Comparison of ENCODE assay signal across 1 cellular context in genomic region chr6:109879521-109879920, GRCh38.
TF ChIP-seq lines count a peak whose summit lies in the region.

No MANE protein-coding gene starts in this region.

TF ChIP-seq in K562, 482 proteins besides CTCF, POLR2A, EP300 and RAD21 (continued from another document):
- peak; percentile 50; the same call in 1 of the 2 replicates for TF ChIP-seq ZNF584 (CRISPR knock-in tag; IDR thresholded peaks at IDR 0.05; ENCODE audit: low read depth)
- TF ChIP-seq SOX6 (IDR thresholded peaks at IDR 0.05) = no peak
- TF ChIP-seq SNIP1 (IDR thresholded peaks at IDR 0.05; ENCODE audit: low read depth) = no peak
- TF ChIP-seq FOXK2 (conservative IDR thresholded peaks at IDR 0.05 in 1 of 2, IDR thresholded peaks at IDR 0.05 in 1 of 2; ENCODE audit: low read depth in 2 of 2) = no peak
- TF ChIP-seq NR2C2 (CRISPR knock-in tag; IDR thresholded peaks at IDR 0.05) = no peak
- TF ChIP-seq NR2C2 (tag; IDR thresholded peaks at IDR 0.05) = 0 out of 2 replicates have a peak, but pooled peaks have one; percentile 5
- no peak for TF ChIP-seq SLC30A9 (CRISPR knock-in tag; IDR thresholded peaks at IDR 0.05)
- TF ChIP-seq ZNF143 (CRISPR knock-in tag; IDR thresholded peaks at IDR 0.05) = no peak
- no peak for TF ChIP-seq CGGBP1 (CRISPR knock-in tag; IDR thresholded peaks at IDR 0.05)
- no peak for TF ChIP-seq SMAD2 (IDR thresholded peaks at IDR 0.05; ENCODE audit: low read depth, low read length)
- no peak for TF ChIP-seq NR4A1 (CRISPR knock-in tag; IDR thresholded peaks at IDR 0.05)
- peak; percentile 94 for TF ChIP-seq NR4A1 (tag; IDR thresholded peaks at IDR 0.05)
- TF ChIP-seq USF2 (CRISPR knock-in tag; IDR thresholded peaks at IDR 0.05) = no peak
- 0 out of 2 replicates have a peak, but pooled peaks have one; percentile 49 for TF ChIP-seq ZKSCAN8 (CRISPR knock-in tag; IDR thresholded peaks at IDR 0.05)
- no peak for TF ChIP-seq DIDO1 (tag; IDR thresholded peaks at IDR 0.05; ENCODE audit: low read depth)
- TF ChIP-seq TCF15 (CRISPR knock-in tag; IDR thresholded peaks at IDR 0.05) = no peak
- TF ChIP-seq POU5F1 (IDR thresholded peaks at IDR 0.05; ENCODE audit: borderline replicate concordance, low read depth, low read length, partially characterized antibody) = no peak
